Comparison of ENCODE assay signal across 1 cellular context in the genomic region with DNA sequence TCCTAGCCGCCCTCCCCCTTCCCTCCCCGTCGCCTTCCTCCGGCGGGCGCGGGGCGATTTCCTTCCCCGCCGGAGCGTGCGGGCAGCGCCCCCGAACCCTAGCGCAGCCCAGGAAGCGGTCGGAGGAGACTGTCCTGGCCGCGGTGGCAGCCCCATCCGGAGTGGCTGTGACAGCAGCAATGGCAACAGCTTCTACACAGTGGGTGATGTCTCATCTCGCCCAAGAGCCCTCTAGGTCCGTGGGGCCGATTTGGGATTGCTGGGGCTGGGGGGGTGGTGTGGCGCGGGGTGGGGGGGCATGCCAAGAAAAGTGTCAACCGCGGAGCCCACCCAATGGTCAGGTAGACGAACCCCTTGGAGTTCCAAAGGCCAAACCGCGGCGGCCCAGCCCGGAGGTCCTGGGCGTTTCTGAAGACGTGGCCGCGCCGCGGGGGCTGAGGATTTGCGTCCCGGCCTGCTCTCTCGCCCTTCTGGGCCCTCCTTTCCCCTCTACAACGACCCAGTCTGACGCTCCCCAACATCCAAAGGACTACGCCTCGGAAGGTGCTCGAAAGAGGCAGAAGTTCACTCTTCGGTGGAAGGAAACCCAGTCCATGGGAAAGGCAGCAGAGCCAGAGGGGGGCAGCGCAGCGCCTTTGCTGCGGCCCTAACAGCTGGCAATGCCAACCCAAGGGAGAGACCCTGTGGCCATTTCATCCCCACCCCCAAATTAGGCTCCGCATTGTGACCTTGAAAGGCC.
A peak's percentile ranks its signal among the peaks of the same experiment; 100 is the strongest.
TF ChIP-seq lines count a peak whose summit lies in the region.

No MANE protein-coding gene starts in this region.

TF ChIP-seq in SK-N-SH treated with all-trans-retinoic acid at 6 μM for 48 hours, 23 proteins besides CTCF, POLR2A, EP300 and RAD21 (continued from another document):
- TF ChIP-seq, protein P1, sequence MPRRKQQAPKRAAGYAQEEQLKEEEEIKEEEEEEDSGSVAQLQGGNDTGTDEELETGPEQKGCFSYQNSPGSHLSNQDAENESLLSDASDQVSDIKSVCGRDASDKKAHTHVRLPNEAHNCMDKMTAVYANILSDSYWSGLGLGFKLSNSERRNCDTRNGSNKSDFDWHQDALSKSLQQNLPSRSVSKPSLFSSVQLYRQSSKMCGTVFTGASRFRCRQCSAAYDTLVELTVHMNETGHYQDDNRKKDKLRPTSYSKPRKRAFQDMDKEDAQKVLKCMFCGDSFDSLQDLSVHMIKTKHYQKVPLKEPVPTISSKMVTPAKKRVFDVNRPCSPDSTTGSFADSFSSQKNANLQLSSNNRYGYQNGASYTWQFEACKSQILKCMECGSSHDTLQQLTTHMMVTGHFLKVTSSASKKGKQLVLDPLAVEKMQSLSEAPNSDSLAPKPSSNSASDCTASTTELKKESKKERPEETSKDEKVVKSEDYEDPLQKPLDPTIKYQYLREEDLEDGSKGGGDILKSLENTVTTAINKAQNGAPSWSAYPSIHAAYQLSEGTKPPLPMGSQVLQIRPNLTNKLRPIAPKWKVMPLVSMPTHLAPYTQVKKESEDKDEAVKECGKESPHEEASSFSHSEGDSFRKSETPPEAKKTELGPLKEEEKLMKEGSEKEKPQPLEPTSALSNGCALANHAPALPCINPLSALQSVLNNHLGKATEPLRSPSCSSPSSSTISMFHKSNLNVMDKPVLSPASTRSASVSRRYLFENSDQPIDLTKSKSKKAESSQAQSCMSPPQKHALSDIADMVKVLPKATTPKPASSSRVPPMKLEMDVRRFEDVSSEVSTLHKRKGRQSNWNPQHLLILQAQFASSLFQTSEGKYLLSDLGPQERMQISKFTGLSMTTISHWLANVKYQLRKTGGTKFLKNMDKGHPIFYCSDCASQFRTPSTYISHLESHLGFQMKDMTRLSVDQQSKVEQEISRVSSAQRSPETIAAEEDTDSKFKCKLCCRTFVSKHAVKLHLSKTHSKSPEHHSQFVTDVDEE (CRISPR knock-in tag; IDR thresholded peaks at IDR 0.05): 0 out of 2 replicates have a peak, but pooled peaks have one; percentile 31
- TF ChIP-seq ESRRG (CRISPR knock-in tag; IDR thresholded peaks at IDR 0.05): no peak
- TF ChIP-seq, protein P2, sequence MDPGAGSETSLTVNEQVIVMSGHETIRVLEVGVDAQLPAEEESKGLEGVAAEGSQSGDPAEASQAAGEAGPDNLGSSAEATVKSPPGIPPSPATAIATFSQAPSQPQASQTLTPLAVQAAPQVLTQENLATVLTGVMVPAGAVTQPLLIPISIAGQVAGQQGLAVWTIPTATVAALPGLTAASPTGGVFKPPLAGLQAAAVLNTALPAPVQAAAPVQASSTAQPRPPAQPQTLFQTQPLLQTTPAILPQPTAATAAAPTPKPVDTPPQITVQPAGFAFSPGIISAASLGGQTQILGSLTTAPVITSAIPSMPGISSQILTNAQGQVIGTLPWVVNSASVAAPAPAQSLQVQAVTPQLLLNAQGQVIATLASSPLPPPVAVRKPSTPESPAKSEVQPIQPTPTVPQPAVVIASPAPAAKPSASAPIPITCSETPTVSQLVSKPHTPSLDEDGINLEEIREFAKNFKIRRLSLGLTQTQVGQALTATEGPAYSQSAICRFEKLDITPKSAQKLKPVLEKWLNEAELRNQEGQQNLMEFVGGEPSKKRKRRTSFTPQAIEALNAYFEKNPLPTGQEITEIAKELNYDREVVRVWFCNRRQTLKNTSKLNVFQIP (CRISPR knock-in tag; IDR thresholded peaks at IDR 0.05; ENCODE audit: borderline replicate concordance, low read depth): no peak
- no peak for TF ChIP-seq ZNF8 (CRISPR knock-in tag; IDR thresholded peaks at IDR 0.05)
TF ChIP-seq in SK-N-SH treated with all-trans-retinoic acid at 6 μM for 48 hours: peak in this region for 2.
